8 cellular contexts compared by ENCODE assay signal in the genomic region with DNA sequence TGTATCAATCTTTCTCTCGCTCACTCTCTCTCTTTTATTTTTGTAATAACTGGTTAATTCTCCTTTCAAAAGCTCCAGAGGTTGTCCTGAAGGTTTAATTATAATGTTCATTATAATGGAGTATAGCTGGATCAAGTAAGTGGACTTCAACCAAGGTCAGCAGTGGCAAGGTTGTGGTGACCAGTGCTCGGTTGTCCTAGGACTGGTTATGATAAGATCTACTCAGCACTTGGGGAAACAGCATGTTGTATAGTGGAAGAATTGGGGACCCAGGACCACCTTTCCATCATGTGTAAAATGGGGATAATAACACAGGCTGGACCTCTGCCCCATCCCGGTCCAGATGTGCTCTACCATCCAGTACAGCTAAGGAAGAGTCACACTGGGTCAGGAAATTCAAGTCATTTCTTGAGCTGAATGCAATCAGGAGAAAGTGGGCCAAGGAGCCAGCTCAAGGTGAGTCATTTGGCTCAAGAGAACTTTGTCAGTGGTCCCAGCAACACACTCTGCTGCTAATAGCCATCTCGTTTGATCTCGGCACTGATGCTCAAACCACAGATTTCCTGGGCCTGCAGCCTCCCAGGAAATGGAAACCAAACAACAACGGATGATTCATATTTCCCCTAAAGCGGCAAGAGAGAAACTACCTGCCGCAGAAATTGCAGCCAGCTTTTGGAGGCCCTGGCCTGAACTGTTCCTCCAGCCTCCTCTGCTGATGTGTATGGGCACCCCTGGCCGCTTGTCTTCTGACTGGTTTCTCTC.
A peak's percentile ranks its signal among the peaks of the same experiment; 100 is the strongest.
DNase-seq lines count a peak whose midpoint lies in the region; ATAC-seq and TF ChIP-seq lines count a peak whose summit lies in the region.

No MANE protein-coding gene starts in this region.

- H3K4me1 Mint-ChIP-seq in activated CD4-positive, alpha-beta T cell treated with anti-CD3 and anti-CD28 coated beads, Interleukin-2, amount 10 ng/mL, durations not matched to agents 7 days and 5 days: peaks cover 67% of the 10 kb centered on the region

- POLR2A ChIA-PET in activated CD4-positive, alpha-beta T cell treated with anti-CD3 and anti-CD28 coated beads, Interleukin-2, amount 10 ng/mL, durations not matched to agents 7 days and 5 days (lab: Charles Lee): interaction anchor here (1.0 kb wide), 1 partner anchor 122 kb away, joined by 6 read pairs; no protein-coding TSS in a partner anchor

- no peaks in the 10 kb centered on the region for H3K36me3 ChIP-seq in BLaER1
- H3K36me3 ChIP-seq in uterus: no peaks in the 10 kb centered on the region

- no peak for TF ChIP-seq POLR2A in uterus (IDR thresholded peaks at IDR 0.05)

- no peaks in the 10 kb centered on the region for H3K27me3 ChIP-seq in BLaER1
- no peaks in the 10 kb centered on the region for H3K27me3 ChIP-seq in uterus

- H3K4me3 ChIP-seq in BLaER1: no peak overlapping the region
- no peak overlapping the region for H3K4me3 ChIP-seq in uterus

- 0 out of 2 replicates have a peak overlapping the region, but pooled peaks have one; percentile 35 for H3K9ac ChIP-seq in BLaER1

- H3K4me1 ChIP-seq in BLaER1: peaks cover 15% of the 10 kb centered on the region
- H3K4me1 ChIP-seq in uterus: no peaks in the 10 kb centered on the region

- TF ChIP-seq CTCF in uterus (IDR thresholded peaks at IDR 0.05): no peak

- peak overlapping the region; percentile 96 for H3K27ac Mint-ChIP-seq in activated CD4-positive, alpha-beta T cell treated with anti-CD3 and anti-CD28 coated beads, Interleukin-2, amount 10 ng/mL, durations not matched to agents 7 days and 5 days

- H3K9me3 Mint-ChIP-seq in activated CD4-positive, alpha-beta T cell treated with anti-CD3 and anti-CD28 coated beads, Interleukin-2, amount 10 ng/mL, durations not matched to agents 7 days and 5 days: peaks cover 9% of the 10 kb centered on the region

- no peaks in the 10 kb centered on the region for H4K20me1 ChIP-seq in BLaER1

- peak; percentile 80 for DNase-seq in activated CD4-positive, alpha-beta T cell treated with anti-CD3 and anti-CD28 coated beads, Interleukin-2, amount 10 ng/mL, durations not matched to agents 7 days and 5 days
- DNase-seq in fibroblast of gingiva (ENCODE audit: low read depth) (peak; percentile 84), uterus (no peak), amygdala (lab: John Stamatoyannopoulos, UW) (no peak)
- DNase-seq in stimulated activated CD8-positive, alpha-beta memory T cell treated with anti-CD3 and anti-CD28 coated beads, Interleukin-7, amount 100 ng/mL, for 1 hour (ENCODE audit: low read depth in 2 of 2): peak; percentile 40 to 45

- H3K4me3 Mint-ChIP-seq in activated CD4-positive, alpha-beta T cell treated with anti-CD3 and anti-CD28 coated beads, Interleukin-2, amount 10 ng/mL, durations not matched to agents 7 days and 5 days: peak overlapping the region; percentile 62

- ATAC-seq in GM21367 (IDR thresholded peaks at IDR 0.05; ENCODE audit: unreplicated experiment) (peak; percentile 83), HG03575 (IDR thresholded peaks at IDR 0.05; ENCODE audit: extremely low read depth, insufficient number of reproducible peaks, low FRiP score, unreplicated experiment) (peak; percentile 69)

- H3K27ac ChIP-seq in BLaER1 (0 out of 2 replicates have a peak overlapping the region, but pooled peaks have one; percentile 35), uterus (no peak overlapping the region)

- no peaks in the 10 kb centered on the region for H3K27me3 Mint-ChIP-seq in activated CD4-positive, alpha-beta T cell treated with anti-CD3 and anti-CD28 coated beads, Interleukin-2, amount 10 ng/mL, durations not matched to agents 7 days and 5 days

- intact Hi-C loops in uterus (cut with DNase I; ENCODE audit: low total_unique reads): no loop called here

- no peaks in the 10 kb centered on the region for H3K9me3 ChIP-seq in BLaER1
- H3K9me3 ChIP-seq in uterus: no peaks in the 10 kb centered on the region

- CTCF ChIA-PET in activated CD4-positive, alpha-beta T cell treated with anti-CD3 and anti-CD28 coated beads, Interleukin-2, amount 10 ng/mL, durations not matched to agents 7 days and 5 days (lab: Charles Lee): interaction anchor here (0.6 to 1.2 kb wide), 6 partner anchors 10 to 128 kb away, joined by 3 to 5 read pairs (median 3); no protein-coding TSS in a partner anchor

- H3K4me2 ChIP-seq in BLaER1: peak overlapping the region; percentile 77

- H3K36me3 Mint-ChIP-seq in activated CD4-positive, alpha-beta T cell treated with anti-CD3 and anti-CD28 coated beads, Interleukin-2, amount 10 ng/mL, durations not matched to agents 7 days and 5 days (ENCODE audit: low read depth): peaks cover 26% of the 10 kb centered on the region

Comparison
In these comparisons a context has a peak if more than half of its experiments do, and no peak if none do; other contexts are left out.
1. DNase-seq: peak in activated CD4-positive, alpha-beta T cell treated with anti-CD3 and anti-CD28 coated beads, Interleukin-2, amount 10 ng/mL, durations not matched to agents 7 days and 5 days (single experiment), fibroblast of gingiva (single experiment) and stimulated activated CD8-positive, alpha-beta memory T cell treated with anti-CD3 and anti-CD28 coated beads, Interleukin-7, amount 100 ng/mL, for 1 hour (2 of 2); none in uterus (0 of 2) and amygdala (0 of 56).